16 cellular contexts compared by ENCODE assay signal in genomic region chr4:30754021-30754420, GRCh38. TPM values are rescaled to one million over a fixed set of nuclear protein-coding genes. Genes with fewer than 3 reads are reported as not detected.
DNase-seq lines count a peak whose midpoint lies in the region; TF ChIP-seq lines count a peak whose summit lies in the region.
"Had no signal": no experiment of that assay in that cellular context is flagged by ENCODE, and none has a peak within 500 bp of the region (broad histone marks: within the 10 kb centered on the region; RNA-seq: fewer than 3 reads in every experiment).

No MANE protein-coding gene starts in this region.

- TF ChIP-seq CTCF in RWPE1 (conservative IDR thresholded peaks at IDR 0.05; ENCODE audit: low read depth): no peak
- TF ChIP-seq CTCF in epithelial cell of esophagus (IDR thresholded peaks at IDR 0.05; ENCODE audit: insufficient read depth, low read depth, low read length, missing control alignments): no peak
- no peak for TF ChIP-seq CTCF in dorsolateral prefrontal cortex (IDR thresholded peaks at IDR 0.05 in 54 of 56, conservative IDR thresholded peaks at IDR 0.05 in 2 of 56; ENCODE audit: low read depth in 1 of 56, partially characterized antibody in 56 of 56)

- no peak overlapping the region for H3K4me3 ChIP-seq in epithelial cell of esophagus (ENCODE audit: low read length)
- H3K4me3 ChIP-seq in muscle layer of colon (ENCODE audit: low read depth in 1 of 2, low read length in 2 of 2): no peak overlapping the region
- no peak overlapping the region for H3K4me3 ChIP-seq in dorsolateral prefrontal cortex
- H3K4me3 ChIP-seq: coronary artery, neural progenitor cell, SJSA1 had no signal

- CTCF ChIA-PET in RWPE1 (lab: Yijun Ruan, JAX): interaction anchor here (0.6 kb wide), 2 partner anchors 210 to 548 kb away, joined by 3 to 5 read pairs; no protein-coding TSS in a partner anchor

- H3K9me3 ChIP-seq in muscle layer of colon (ENCODE audit: low read length): no peaks in the 10 kb centered on the region
- H3K9me3 ChIP-seq: SJSA1 had no signal

- DNase-seq in ELR (ENCODE audit: low read depth) (peak; percentile 63), RWPE1 (ENCODE audit: low spot score) (peak; percentile 24), epithelial cell of esophagus (ENCODE audit: low read depth) (peak; percentile 81), dorsolateral prefrontal cortex (no peak), NCI-H1436 treated with DMSO at 0.1 percent for 48 hours (lab: John Stamatoyannopoulos, UW) (no peak), SIG-M5 (lab: John Stamatoyannopoulos, UW) (no peak)
- no peak for DNase-seq in stimulated activated CD4-positive, alpha-beta T cell treated with anti-CD3 and anti-CD28 coated beads, Interleukin-4, amount 100 ng/mL, for 4 hours
- DNase-seq: activated CD4-positive, alpha-beta memory T cell treated with anti-CD3 and anti-CD28 coated beads, Interleukin-2, amount 10 ng/mL, durations not matched to agents 7 days and 5 days; DND-41; NCI-H1417 treated with DMSO at 0.1 percent for 48 hours had no signal

- intact Hi-C loops in dorsolateral prefrontal cortex (cut with DNase I): no loop called here

- H3K27ac ChIP-seq in RWPE1: no peak overlapping the region
- peak overlapping the region; percentile 8 for H3K27ac ChIP-seq in muscle layer of colon (ENCODE audit: low read depth, low read length)
- no peak overlapping the region for H3K27ac ChIP-seq in dorsolateral prefrontal cortex
- H3K27ac ChIP-seq: coronary artery, KMS-11, neural progenitor cell, SJSA1 had no signal

- H3K9ac ChIP-seq in muscle layer of colon (ENCODE audit: low read length): no peak overlapping the region
- H3K9ac ChIP-seq: KMS-11, neural progenitor cell had no signal

- peaks cover 37% of the 10 kb centered on the region for H3K4me1 ChIP-seq in muscle layer of colon (ENCODE audit: insufficient read depth, low read length)
- H3K4me1 ChIP-seq: neural progenitor cell, SJSA1 had no signal

- H3K36me3 ChIP-seq in muscle layer of colon (ENCODE audit: insufficient read depth, low read length): no peaks in the 10 kb centered on the region
- H3K36me3 ChIP-seq: neural progenitor cell, SJSA1 had no signal

- POLR2A ChIA-PET in RWPE1 (lab: Yijun Ruan, JAX; ENCODE audit: low non-redundant PET): no interaction called here

- H3K27me3 ChIP-seq in muscle layer of colon (ENCODE audit: control insufficient read depth in 1 of 2, insufficient read depth in 2 of 2, low read length in 2 of 2) (no peaks in the 10 kb centered on the region), dorsolateral prefrontal cortex (no peaks in the 10 kb centered on the region)
- H3K27me3 ChIP-seq: neural progenitor cell, SJSA1 had no signal

RNA-seq across cellular contexts. Expression of gene PCDH7, which starts 33.9 kb away (rescaled TPM):
- 100 to 1,000 TPM in 86 of 120 experiments, 10 to 100 TPM in 34; 44.9 to 164 (median 112) TPM for total RNA-seq in dorsolateral prefrontal cortex
- total RNA-seq: activated CD4-positive, alpha-beta memory T cell treated with anti-CD3 and anti-CD28 coated beads, Interleukin-2, amount 10 ng/mL, durations not matched to agents 7 days and 5 days; B cell had no signal

Comparison
In these comparisons a context has a peak if more than half of its experiments do, and no peak if none do; other contexts are left out.
1. DNase-seq: peak in ELR (single experiment), RWPE1 (single experiment) and epithelial cell of esophagus (single experiment); none in dorsolateral prefrontal cortex (0 of 10), stimulated activated CD4-positive, alpha-beta T cell treated with anti-CD3 and anti-CD28 coated beads, Interleukin-4, amount 100 ng/mL, for 4 hours (0 of 2), NCI-H1436 treated with DMSO at 0.1 percent for 48 hours (single experiment) and SIG-M5 (single experiment).